24 cellular contexts compared by ENCODE assay signal in genomic region chr16:69703638-69704037, GRCh38. TPM values are rescaled to one million over a fixed set of nuclear protein-coding genes. Genes with fewer than 3 reads are reported as not detected.
DNase-seq lines count a peak whose midpoint lies in the region; ATAC-seq, FAIRE-seq and TF ChIP-seq lines count a peak whose summit lies in the region.
"Had no signal": no experiment of that assay in that cellular context is flagged by ENCODE, and none has a peak within 500 bp of the region (broad histone marks: within the 10 kb centered on the region; RNA-seq: fewer than 3 reads in every experiment).

No MANE protein-coding gene starts in this region.

- TF ChIP-seq POLR2A in K562 (conservative IDR thresholded peaks at IDR 0.05), result no peak

- peaks cover 15% of the 10 kb centered on the region for H3K4me1 ChIP-seq in ACC112 (ENCODE audit: control insufficient read depth, insufficient read depth, low read length, unreplicated experiment)
- H3K4me1 ChIP-seq in GM23248 (ENCODE audit: insufficient read depth), result peaks cover 33% of the 10 kb centered on the region
- no peaks in the 10 kb centered on the region for H3K4me1 ChIP-seq in K562 (replicated peaks in 1 of 2; ENCODE audit: control insufficient read depth in 2 of 2, insufficient read depth in 2 of 2, low read length in 2 of 2)
- H3K4me1 ChIP-seq in left lung, result no peaks in the 10 kb centered on the region
- H3K4me1 ChIP-seq: right atrium auricular region had no signal

- no peak for ATAC-seq in K562
- peak; percentile 43 for ATAC-seq in left lung
- no peak for ATAC-seq in GM18520 (IDR thresholded peaks at IDR 0.05; ENCODE audit: unreplicated experiment)
- ATAC-seq in HG02642 (IDR thresholded peaks at IDR 0.05; ENCODE audit: poor library complexity, unreplicated experiment), result no peak
- ATAC-seq: GM23338; left lobe of liver; mucosa of descending colon; Right ventricle myocardium inferior; stimulated activated effector memory CD8-positive, alpha-beta T cell treated with anti-CD3 and anti-CD28 coated beads, Interleukin-12 subunit alpha, Interleukin-12 subunit beta, amount 100 ng/mL, for 72 hours had no signal

- H3K9ac ChIP-seq in GM23248, result no peak overlapping the region
- no peak overlapping the region for H3K9ac ChIP-seq in K562 (ENCODE audit: insufficient read depth in 1 of 2, low read depth in 2 of 2, low read length in 2 of 2)

- no peaks in the 10 kb centered on the region for H3K79me2 ChIP-seq in ACC112 (ENCODE audit: control insufficient read depth, insufficient read depth, low read length, unreplicated experiment)
- H3K79me2 ChIP-seq in GM23248 (ENCODE audit: insufficient read depth), result peaks cover 64% of the 10 kb centered on the region
- H3K79me2 ChIP-seq in K562 (ENCODE audit: control insufficient read depth, insufficient read depth, low read length), result no peaks in the 10 kb centered on the region

- peak; percentile 19 for FAIRE-seq in K562 (lab: Jason Lieb, UNC)
- FAIRE-seq: GM18507 had no signal

- intact Hi-C loops in K562 (cut with micrococcal nuclease) (loop anchor here (10.0 kb wide), 1 partner anchor 209 kb away; no protein-coding TSS in a partner anchor), left lung (cut with DNase I) (loop anchor here in 1 of 2 donors (10.0 kb wide), 1 partner anchor 51 kb away; the partner anchor contains the start of gene NOB1)

- CTCF ChIA-PET in K562 (lab: Yijun Ruan, JAX; ENCODE audit: low intra/inter-chr PET ratio), result no interaction called here

- peaks cover 73% of the 10 kb centered on the region for H3F3A ChIP-seq in GM23248 (ENCODE audit: insufficient read depth)

- H4K20me1 ChIP-seq in GM23248 (ENCODE audit: insufficient read depth), result 0 out of 2 replicates have a peak, but pooled peaks cover 4% of the 10 kb centered on the region
- H4K20me1 ChIP-seq in K562 (replicated peaks; ENCODE audit: control insufficient read depth, insufficient read depth, low read length), result no peaks in the 10 kb centered on the region

- no peak for TF ChIP-seq RAD21 in K562 (CRISPR knock-in tag; conservative IDR thresholded peaks at IDR 0.05 in 1 of 2, IDR thresholded peaks at IDR 0.05 in 1 of 2)

- POLR2A ChIA-PET in K562 (lab: Yijun Ruan, JAX), result interaction anchor here (1.9 kb wide), 1 partner anchor 18 kb away, joined by 5 read pairs; no protein-coding TSS in a partner anchor

- DNase-seq in GM23248 (peak; percentile 42), K562 (ENCODE audit: extremely low read depth in 1 of 4, low spot score in 3 of 4) (no peak), left lung (no peak), foreskin melanocyte (no peak), NOMO-1 (lab: John Stamatoyannopoulos, UW; ENCODE audit: unreplicated experiment in 2 of 2) (no peak)
- DNase-seq: activated CD4-positive, alpha-beta T cell treated with anti-CD3 and anti-CD28 coated beads for 48 hours; activated naive CD4-positive, alpha-beta T cell treated with anti-CD3 and anti-CD28 coated beads for 36 hours; cortex of kidney; DND-41; mucosa of descending colon; NCI-H1436; stimulated activated CD4-positive, alpha-beta T cell treated with anti-CD3 and anti-CD28 coated beads, Interleukin-15, amount 100 ng/mL, for 24 hours; SW 1271 had no signal

- H3K27me3 ChIP-seq in ACC112 (ENCODE audit: insufficient read depth, low read length), result no peaks in the 10 kb centered on the region
- H3K27me3 ChIP-seq in GM23248 (replicated peaks; ENCODE audit: insufficient read depth), result no peaks in the 10 kb centered on the region
- H3K27me3 ChIP-seq in K562 (ENCODE audit: control insufficient read depth in 2 of 2, insufficient read depth in 2 of 2, low read length in 2 of 2), result no peaks in the 10 kb centered on the region
- no peaks in the 10 kb centered on the region for H3K27me3 ChIP-seq in left lung
- H3K27me3 ChIP-seq: neutrophil, right atrium auricular region had no signal

- H3K27ac ChIP-seq in ACC112 (ENCODE audit: low read depth, low read length), result peak overlapping the region; percentile 46; the same call in 1 of the 2 replicates
- no peak overlapping the region for H3K27ac ChIP-seq in GM23248
- no peak overlapping the region for H3K27ac ChIP-seq in K562 (ENCODE audit: extremely low read depth, low read depth, low read length)
- no peak overlapping the region for H3K27ac ChIP-seq in left lung
- H3K27ac ChIP-seq: neutrophil, right atrium auricular region, thoracic aorta had no signal

- no peak for TF ChIP-seq EP300 in K562 (IDR thresholded peaks at IDR 0.05; ENCODE audit: low read length)

- TF ChIP-seq CTCF in K562 (IDR thresholded peaks at IDR 0.05 in 2 of 3, conservative IDR thresholded peaks at IDR 0.05 in 1 of 3; ENCODE audit: insufficient read depth in 2 of 3, low read depth in 1 of 3, low read length in 3 of 3) (no peak), left lung (IDR thresholded peaks at IDR 0.05) (no peak)

- in situ Hi-C loops in GM23248 (cut with MboI), result no loop called here
- in situ Hi-C loops in K562 (cut with MboI), result no loop called here

- H3K4me3 ChIP-seq in ACC112 (ENCODE audit: low read depth, low read length), result no peak overlapping the region
- H3K4me3 ChIP-seq in GM23248, result no peak overlapping the region
- no peak overlapping the region for H3K4me3 ChIP-seq in K562
- no peak overlapping the region for H3K4me3 ChIP-seq in left lung
- H3K4me3 ChIP-seq: GM23338, mucosa of descending colon, right atrium auricular region, thoracic aorta had no signal

- H3K9me1 ChIP-seq in K562 (ENCODE audit: control insufficient read depth, insufficient read depth, low read length), result no peaks in the 10 kb centered on the region

- no peak overlapping the region for H2AFZ ChIP-seq in ACC112 (ENCODE audit: low read length, unreplicated experiment)
- no peak overlapping the region for H2AFZ ChIP-seq in GM23248
- no peak overlapping the region for H2AFZ ChIP-seq in K562 (ENCODE audit: low read depth, low read length)
- H2AFZ ChIP-seq: GM23338 had no signal

- 97 to 100% methylated on average over 2 of the region's 2 CpGs for WGBS in GM23248 (ENCODE audit: low coverage in 1 of 2, low lambda C conversion rate in 2 of 2, missing lambda C conversion rate in 2 of 2), 2 experiments
- 80% methylated on average over 2 of the region's 2 CpGs for WGBS in K562 (ENCODE audit: insufficient coverage, low coverage, missing lambda C conversion rate)

- BruUV-seq in K562 (replicated peaks; lab: Mats Ljungman, UMichigan), result no TSS peak

- no peaks in the 10 kb centered on the region for H3K9me2 ChIP-seq in GM23248 (ENCODE audit: insufficient read depth)

- H3K4me2 ChIP-seq in GM23248 (ENCODE audit: unreplicated experiment), result no peak overlapping the region
- no peak overlapping the region for H3K4me2 ChIP-seq in K562 (ENCODE audit: insufficient read depth, low read length)
- H3K4me2 ChIP-seq: GM23338 had no signal

- H3K9me3 ChIP-seq in GM23248 (ENCODE audit: low read depth) (no peaks in the 10 kb centered on the region), K562 (replicated peaks; ENCODE audit: control insufficient read depth, insufficient read depth, low read depth, low read length) (no peaks in the 10 kb centered on the region), left lung (no peaks in the 10 kb centered on the region)
- H3K9me3 ChIP-seq: mucosa of descending colon, neutrophil, right atrium auricular region, thoracic aorta had no signal

- H3K36me3 ChIP-seq in ACC112 (ENCODE audit: insufficient read depth, low read length), result peaks cover 15% of the 10 kb centered on the region
- peaks cover 37% of the 10 kb centered on the region for H3K36me3 ChIP-seq in GM23248 (ENCODE audit: low read depth)
- H3K36me3 ChIP-seq in K562 (ENCODE audit: control insufficient read depth, insufficient read depth, low read length), result peaks cover 41% of the 10 kb centered on the region; the same call in 2 of the 3 replicates
- H3K36me3 ChIP-seq in left lung, result peaks cover 0 to 25% of the 10 kb centered on the region in 2 donors
- H3K36me3 ChIP-seq: right atrium auricular region had no signal

RNA-seq across cellular contexts. Expression of gene NQO1, which starts 22.7 kb away (rescaled TPM):
- total RNA-seq in GM23248 (2014; rRNA removed; shearing (Covaris generic)), result 332 and 431 TPM in 2 replicates
- polyA plus RNA-seq in GM23248 (2016; fragmentation: Nextera tagmentation; extraction: Ambion mirVana), result 501 and 507 TPM in 2 replicates
- 13.6 and 15.9 TPM in 2 replicates for total RNA-seq in K562 (2011; cell fraction: chromatin; rRNA removed; ENCODE audit: low replicate concordance)
- 12.1 and 13.3 TPM in 2 replicates for total RNA-seq in K562 (2011; cell fraction: nucleolus; rRNA removed)
- total RNA-seq in K562 (2011; cell fraction: nucleoplasm; rRNA removed), result 12.6 and 16.4 TPM in 2 replicates
- total RNA-seq in K562 (2014; rRNA removed), result 88.9 and 98.8 TPM in 2 replicates
- total RNA-seq in K562 (2014; rRNA removed; fragmentation: Illumina TruSeq; extraction: Trizol), result 133 and 142 TPM in 2 replicates
- total RNA-seq in K562 (2015; rRNA removed; fragmentation: Illumina TruSeq; extraction: Trizol), result 198 and 202 TPM in 2 replicates
- 102 and 105 TPM in 2 replicates for total RNA-seq in K562 (2021)
- 78.0 and 122 TPM in 2 replicates for polyA plus RNA-seq in K562 (2011; rRNA removed)
- polyA plus RNA-seq in K562 (2011; cell fraction: cytosol; rRNA removed), result 75.5 and 96.1 TPM in 2 replicates
- polyA plus RNA-seq in K562 (2011; cell fraction: nucleus; rRNA removed), result 20.9 and 23.0 TPM in 2 replicates
- polyA plus RNA-seq in K562 (2012), result 174 and 178 TPM in 2 replicates
- 140 and 142 TPM in 2 replicates for polyA plus RNA-seq in K562 (2014; fragmentation: Illumina TruSeq; extraction: Trizol)
- 100 to 1,000 TPM in 1 of 2 experiments, 10 to 100 TPM in 1; 96.7 to 152 TPM for polyA plus RNA-seq in K562 (2014; fragmentation: Nextera tagmentation; extraction: Ambion mirVana)
- 116 and 122 TPM in 2 replicates for polyA plus RNA-seq in K562 (2014; rRNA removed)
- polyA minus RNA-seq in K562 (2011; rRNA and poly(A)+ RNA removed), result 41.7 and 49.6 TPM in 2 replicates
- 19.7 and 29.8 TPM in 2 replicates for polyA minus RNA-seq in K562 (2011; cell fraction: cytosol; rRNA and poly(A)+ RNA removed)
- polyA minus RNA-seq in K562 (2011; cell fraction: nucleus; rRNA and poly(A)+ RNA removed), result 3.0 and 6.7 TPM in 2 replicates
- 10 to 100 TPM; 50.5 to 78.4 TPM for total RNA-seq in left lung

RNA-seq across cellular contexts. Expression of gene NOB1, which starts 51.1 kb away (rescaled TPM):
- total RNA-seq in GM23248 (2014; rRNA removed; shearing (Covaris generic)), result 20.4 and 24.8 TPM in 2 replicates
- 44.5 and 46.2 TPM in 2 replicates for polyA plus RNA-seq in GM23248 (2016; fragmentation: Nextera tagmentation; extraction: Ambion mirVana)
- total RNA-seq in K562 (2011; cell fraction: chromatin; rRNA removed; ENCODE audit: low replicate concordance), result 105 and 163 TPM in 2 replicates
- total RNA-seq in K562 (2011; cell fraction: nucleolus; rRNA removed), result 111 and 135 TPM in 2 replicates
- total RNA-seq in K562 (2011; cell fraction: nucleoplasm; rRNA removed), result 77.2 and 104 TPM in 2 replicates
- 91.1 and 91.3 TPM in 2 replicates for total RNA-seq in K562 (2014; rRNA removed)
- total RNA-seq in K562 (2014; rRNA removed; fragmentation: Illumina TruSeq; extraction: Trizol), result 61.3 and 63.6 TPM in 2 replicates
- 81.2 and 85.7 TPM in 2 replicates for total RNA-seq in K562 (2015; rRNA removed; fragmentation: Illumina TruSeq; extraction: Trizol)
- 117 and 119 TPM in 2 replicates for total RNA-seq in K562 (2021)
- 116 and 135 TPM in 2 replicates for polyA plus RNA-seq in K562 (2011; rRNA removed)
- 157 and 178 TPM in 2 replicates for polyA plus RNA-seq in K562 (2011; cell fraction: cytosol; rRNA removed)
- 86.6 and 87.3 TPM in 2 replicates for polyA plus RNA-seq in K562 (2011; cell fraction: nucleus; rRNA removed)
- polyA plus RNA-seq in K562 (2012), result 117 and 160 TPM in 2 replicates
- 129 and 135 TPM in 2 replicates for polyA plus RNA-seq in K562 (2014; fragmentation: Illumina TruSeq; extraction: Trizol)
- 100 to 1,000 TPM in 1 of 2 experiments, 10 to 100 TPM in 1; 42.4 to 139 TPM for polyA plus RNA-seq in K562 (2014; fragmentation: Nextera tagmentation; extraction: Ambion mirVana)
- 148 and 150 TPM in 2 replicates for polyA plus RNA-seq in K562 (2014; rRNA removed)
- polyA minus RNA-seq in K562 (2011; rRNA and poly(A)+ RNA removed), result 122 and 124 TPM in 2 replicates
- 84.0 and 111 TPM in 2 replicates for polyA minus RNA-seq in K562 (2011; cell fraction: cytosol; rRNA and poly(A)+ RNA removed)
- 40.3 and 72.0 TPM in 2 replicates for polyA minus RNA-seq in K562 (2011; cell fraction: nucleus; rRNA and poly(A)+ RNA removed)
- 10 to 100 TPM; 29.9 to 42.2 TPM for total RNA-seq in left lung

RNA-seq across cellular contexts. Expression of gene WWP2, which starts 58.5 kb away (rescaled TPM):
- 15.8 and 19.0 TPM in 2 replicates for total RNA-seq in GM23248 (2014; rRNA removed; shearing (Covaris generic))
- polyA plus RNA-seq in GM23248 (2016; fragmentation: Nextera tagmentation; extraction: Ambion mirVana), result 18.4 and 18.5 TPM in 2 replicates
- total RNA-seq in K562 (2011; cell fraction: chromatin; rRNA removed; ENCODE audit: low replicate concordance), result 54.0 and 74.4 TPM in 2 replicates
- 33.5 and 36.6 TPM in 2 replicates for total RNA-seq in K562 (2011; cell fraction: nucleolus; rRNA removed)
- 32.8 and 44.3 TPM in 2 replicates for total RNA-seq in K562 (2011; cell fraction: nucleoplasm; rRNA removed)
- total RNA-seq in K562 (2014; rRNA removed), result 14.9 and 20.6 TPM in 2 replicates
- 14.6 and 17.4 TPM in 2 replicates for total RNA-seq in K562 (2014; rRNA removed; fragmentation: Illumina TruSeq; extraction: Trizol)
- total RNA-seq in K562 (2015; rRNA removed; fragmentation: Illumina TruSeq; extraction: Trizol), result 15.3 and 15.8 TPM in 2 replicates
- 33.7 and 34.4 TPM in 2 replicates for total RNA-seq in K562 (2021)
- polyA plus RNA-seq in K562 (2011; rRNA removed), result 7.1 and 8.5 TPM in 2 replicates
- polyA plus RNA-seq in K562 (2011; cell fraction: cytosol; rRNA removed), result 6.5 and 11.3 TPM in 2 replicates
- 25.1 and 34.9 TPM in 2 replicates for polyA plus RNA-seq in K562 (2011; cell fraction: nucleus; rRNA removed)
- 24.0 and 37.6 TPM in 2 replicates for polyA plus RNA-seq in K562 (2012)
- 23.1 and 27.1 TPM in 2 replicates for polyA plus RNA-seq in K562 (2014; fragmentation: Illumina TruSeq; extraction: Trizol)
- 1 to 10 TPM; 1.9 to 2.0 TPM for polyA plus RNA-seq in K562 (2014; fragmentation: Nextera tagmentation; extraction: Ambion mirVana)
- polyA plus RNA-seq in K562 (2014; rRNA removed), result 10.7 and 12.1 TPM in 2 replicates
- 11.3 and 13.3 TPM in 2 replicates for polyA minus RNA-seq in K562 (2011; rRNA and poly(A)+ RNA removed)
- polyA minus RNA-seq in K562 (2011; cell fraction: cytosol; rRNA and poly(A)+ RNA removed), result 10.2 and 17.9 TPM in 2 replicates
- 12.7 and 15.7 TPM in 2 replicates for polyA minus RNA-seq in K562 (2011; cell fraction: nucleus; rRNA and poly(A)+ RNA removed)
- 10 to 100 TPM; 67.9 to 73.0 TPM for total RNA-seq in left lung
